ENCODE assay signal across 8 cellular contexts in the genomic region with DNA sequence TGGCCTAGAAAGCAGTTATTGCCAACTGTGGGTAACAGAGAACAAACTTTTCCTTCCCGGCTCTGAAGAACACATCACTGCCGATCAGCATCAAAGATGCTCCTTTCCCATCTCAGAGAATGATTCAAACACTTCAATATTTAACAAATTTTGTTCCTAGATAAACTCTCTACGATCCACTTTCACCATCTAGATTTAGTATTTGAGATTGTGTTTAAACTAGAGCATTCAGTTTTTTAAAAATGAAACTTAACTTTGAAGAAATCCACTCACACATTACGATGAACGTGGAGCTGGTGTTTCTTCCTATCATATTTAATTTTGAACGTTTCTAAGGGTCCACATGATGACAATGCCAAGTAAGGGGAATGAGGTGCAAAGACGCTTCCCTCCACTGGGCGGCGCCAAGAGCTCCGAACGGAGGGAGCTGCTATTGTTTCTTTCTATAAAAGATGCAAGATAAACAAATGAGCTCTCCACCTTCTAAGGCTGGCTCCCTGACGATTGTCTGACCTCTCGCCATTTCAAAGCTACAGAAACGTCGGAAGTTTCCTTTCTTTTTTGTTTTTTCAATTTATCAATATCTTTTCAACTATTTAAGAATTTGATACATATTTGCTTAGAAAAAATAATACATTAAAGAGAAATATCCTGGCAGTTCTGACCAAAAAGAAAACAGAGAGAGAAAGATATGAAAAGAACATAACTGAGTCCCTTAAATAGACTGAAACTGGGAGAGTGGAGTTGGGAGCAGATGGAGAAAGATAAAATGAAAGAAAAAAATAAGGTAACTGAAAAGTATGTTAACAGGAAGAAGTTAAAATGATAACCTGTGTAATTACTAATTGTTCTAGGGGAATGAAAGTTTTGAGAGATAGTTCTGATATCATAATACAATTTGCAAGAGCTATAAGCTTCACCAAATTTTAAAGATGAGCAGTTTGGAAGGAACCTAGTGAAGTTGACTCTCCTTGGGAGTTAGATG. TPM values are rescaled to one million over a fixed set of nuclear protein-coding genes. Genes with fewer than 3 reads are reported as not detected.
DNase-seq lines count a peak whose midpoint lies in the region; ATAC-seq, FAIRE-seq and TF ChIP-seq lines count a peak whose summit lies in the region.

No MANE protein-coding gene starts in this region.

- no peak overlapping the region for H3K9ac ChIP-seq in GM12878 (ENCODE audit: control insufficient read depth, insufficient read depth, low read length)

- POLR2A ChIA-PET in GM12878 (lab: Charles Lee): interaction anchor here (0.6 kb wide), 1 partner anchor 152 kb away, joined by 3 read pairs; no protein-coding TSS in a partner anchor

- H3K36me3 ChIP-seq in GM12878 (ENCODE audit: control insufficient read depth in 2 of 2, insufficient read depth in 2 of 2, low read length in 1 of 2) (no peaks in the 10 kb centered on the region), thyroid gland (no peaks in the 10 kb centered on the region)

- H3K79me2 ChIP-seq in GM12878 (ENCODE audit: control insufficient read depth, insufficient read depth, low read length): no peaks in the 10 kb centered on the region

- SMC1A ChIA-PET in GM12878 (lab: Charles Lee; ENCODE audit: uncharacterized antibody, unreplicated experiment): interaction anchor here (0.5 to 3.5 kb wide), 35 partner anchors 9 to 1760 kb away, joined by 3 to 47 read pairs (median 3); no protein-coding TSS in a partner anchor

- DNase-seq in DMS53 (lab: John Stamatoyannopoulos, UW) (peak; percentile 95), LoVo (ENCODE audit: low spot score) (peak; percentile 78), RCC 7860 (ENCODE audit: low spot score) (peak; percentile 32), GM12878 (ENCODE audit: low read depth, low spot score) (no peak), left colon (peak in 1 of 2 donors; percentile 50), thyroid gland (peak; percentile 36 to 72), lower leg skin (ENCODE audit: low spot score in 2 of 2) (no peak)

- H3K4me2 ChIP-seq in GM12878 (ENCODE audit: control insufficient read depth, insufficient read depth): no peak overlapping the region

- H3K4me3 ChIP-seq in GM12878: no peak overlapping the region
- no peak overlapping the region for H3K4me3 ChIP-seq in thyroid gland (replicated peaks in 1 of 3)
- H3K4me3 ChIP-seq in lower leg skin (ENCODE audit: low read depth, poor library complexity, severe bottlenecking): no peak overlapping the region

- H3K27me3 ChIP-seq in GM12878 (replicated peaks in 1 of 2; ENCODE audit: control insufficient read depth in 2 of 2, insufficient read depth in 2 of 2, low read length in 1 of 2) (peaks cover 11 to 24% of the 10 kb centered on the region in 2 experiments), thyroid gland (peaks cover 62% of the 10 kb centered on the region)

- intact Hi-C loops in GM12878 (cut with micrococcal nuclease; ENCODE audit: unreplicated experiment) (loop anchor here (1.0 to 10.0 kb wide), 5 partner anchors 129 to 609 kb away; no protein-coding TSS in a partner anchor), left colon (cut with DNase I, micrococcal nuclease) (loop anchor here in 1 of 2 donors (10.0 kb wide), 1 partner anchor 243 kb away; no protein-coding TSS in a partner anchor), thyroid gland (cut with DNase I) (loop anchor here (10.0 kb wide), 1 partner anchor 443 kb away; no protein-coding TSS in a partner anchor), lower leg skin (cut with DNase I; ENCODE audit: low total_unique reads) (no loop called here)

- in situ Hi-C loops in GM12878 (cut with MboI): loop anchor here (5.0 kb wide), 2 partner anchors 236 to 441 kb away; no protein-coding TSS in a partner anchor

- no peaks in the 10 kb centered on the region for H3K4me1 ChIP-seq in GM12878 (ENCODE audit: control insufficient read depth, insufficient read depth, low read length)
- H3K4me1 ChIP-seq in thyroid gland: peaks cover 35 to 58% of the 10 kb centered on the region in 2 donors

- peak; percentile 58 for ATAC-seq in GM21526 (IDR thresholded peaks at IDR 0.05; ENCODE audit: low FRiP score, unreplicated experiment)
- ATAC-seq in GM12878: peak; percentile 89
- peak; percentile 64 for ATAC-seq in left colon

- RAD21 ChIA-PET in GM12878 (lab: Charles Lee; ENCODE audit: unreplicated experiment): interaction anchor here (0.6 to 3.1 kb wide), 22 partner anchors 9 to 903 kb away, joined by 3 to 29 read pairs (median 3); no protein-coding TSS in a partner anchor

- no peaks in the 10 kb centered on the region for H4K20me1 ChIP-seq in GM12878 (ENCODE audit: control insufficient read depth, insufficient read depth)

- BruUV-seq in GM12878 (replicated peaks; lab: Mats Ljungman, UMichigan): no TSS peak

- TF ChIP-seq POLR2A in GM12878 (IDR thresholded peaks at IDR 0.05; ENCODE audit: low read depth, low read length) (no peak), thyroid gland (IDR thresholded peaks at IDR 0.05) (no peak), lower leg skin (IDR thresholded peaks at IDR 0.05) (no peak)

- H3K9me3 ChIP-seq in GM12878 (replicated peaks; ENCODE audit: control insufficient read depth, insufficient read depth, low read length) (peaks cover 3% of the 10 kb centered on the region), thyroid gland (no peaks in the 10 kb centered on the region)

- H3K27ac ChIP-seq in GM12878 (ENCODE audit: control insufficient read depth, insufficient read depth) (no peak overlapping the region), thyroid gland (no peak overlapping the region)

- TF ChIP-seq CTCF in GM12878 (IDR thresholded peaks at IDR 0.05 in 2 of 3, conservative IDR thresholded peaks at IDR 0.05 in 1 of 3; ENCODE audit: control insufficient read depth in 2 of 3, extremely low read depth in 1 of 3, insufficient read depth in 1 of 3, low read depth in 3 of 3, low read length in 3 of 3) (peak; percentile 87 to 91 (median 91)), thyroid gland (IDR thresholded peaks at IDR 0.05) (peak; percentile 20 to 77 (median 46)), lower leg skin (IDR thresholded peaks at IDR 0.05) (no peak)

- H2AFZ ChIP-seq in GM12878 (ENCODE audit: control insufficient read depth, low read depth, low read length): no peak overlapping the region

- peak; percentile 52 for FAIRE-seq in RCC 7860 (lab: Jason Lieb, UNC)
- FAIRE-seq in GM12878 (lab: Jason Lieb, UNC): peak; percentile 92

- WGBS in GM12878 (ENCODE audit: insufficient coverage, insufficient replicate concordance, low lambda C conversion rate, missing lambda C conversion rate): 8% methylated on average over 15 of the region's 15 CpGs
- 6 to 9% methylated on average over 15 of the region's 15 CpGs for WGBS in thyroid gland, 2 donors
- 9 to 12% methylated on average over 15 of the region's 15 CpGs for WGBS in lower leg skin, 2 donors

- CTCF ChIA-PET in GM12878 (lab: Yijun Ruan, JAX): interaction anchor here (0.6 to 4.3 kb wide), 83 partner anchors 8 to 1349 kb away, joined by 3 to 61 read pairs (median 4); no protein-coding TSS in a partner anchor

- TF ChIP-seq RAD21 in GM12878 (IDR thresholded peaks at IDR 0.05; ENCODE audit: insufficient read depth, low read depth, low read length): peak; percentile 72

- no peak for TF ChIP-seq EP300 in GM12878 (IDR thresholded peaks at IDR 0.05; ENCODE audit: borderline replicate concordance in 1 of 2, control insufficient read depth in 1 of 2, low read depth in 2 of 2, low read length in 2 of 2)

TF ChIP-seq in GM12878, 131 proteins besides CTCF, POLR2A, EP300 and RAD21 (continues in another document):
- TF ChIP-seq, protein P1, sequence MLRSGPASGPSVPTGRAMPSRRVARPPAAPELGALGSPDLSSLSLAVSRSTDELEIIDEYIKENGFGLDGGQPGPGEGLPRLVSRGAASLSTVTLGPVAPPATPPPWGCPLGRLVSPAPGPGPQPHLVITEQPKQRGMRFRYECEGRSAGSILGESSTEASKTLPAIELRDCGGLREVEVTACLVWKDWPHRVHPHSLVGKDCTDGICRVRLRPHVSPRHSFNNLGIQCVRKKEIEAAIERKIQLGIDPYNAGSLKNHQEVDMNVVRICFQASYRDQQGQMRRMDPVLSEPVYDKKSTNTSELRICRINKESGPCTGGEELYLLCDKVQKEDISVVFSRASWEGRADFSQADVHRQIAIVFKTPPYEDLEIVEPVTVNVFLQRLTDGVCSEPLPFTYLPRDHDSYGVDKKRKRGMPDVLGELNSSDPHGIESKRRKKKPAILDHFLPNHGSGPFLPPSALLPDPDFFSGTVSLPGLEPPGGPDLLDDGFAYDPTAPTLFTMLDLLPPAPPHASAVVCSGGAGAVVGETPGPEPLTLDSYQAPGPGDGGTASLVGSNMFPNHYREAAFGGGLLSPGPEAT (IDR thresholded peaks at IDR 0.05; ENCODE audit: low read depth): no peak
- TF ChIP-seq POLR2AphosphoS5 (IDR thresholded peaks at IDR 0.05; ENCODE audit: low read length): no peak

RNA-seq across cellular contexts. Expression of a gene that starts 4.4 kb away (rescaled TPM):
- total RNA-seq in GM12878 (2013; cell fraction: nucleolus; rRNA removed): not detected in 2 replicates
- total RNA-seq in GM12878 (2014; rRNA removed) (not detected in 2 replicates), GM12878 (2014; rRNA removed; fragmentation: Illumina TruSeq; extraction: Trizol) (not detected in 2 replicates), GM12878 (2021) (not detected in 2 replicates), left colon (not detected), thyroid gland (not detected), lower leg skin (not detected)
- not detected for polyA plus RNA-seq in GM12878 (2011; ENCODE audit: low read depth)
- polyA plus RNA-seq in GM12878 (2011; rRNA removed) (not detected in 2 replicates), GM12878 (2014; fragmentation: Illumina TruSeq; extraction: Trizol) (not detected in 2 replicates), GM12878 (2014; fragmentation: Nextera tagmentation; extraction: Ambion mirVana) (not detected), GM12878 (2014; rRNA removed) (not detected in 2 replicates), GM12878 (2016; fragmentation: Nextera tagmentation; extraction: Ambion mirVana) (not detected)
- polyA plus RNA-seq in GM12878 (2011; cell fraction: cytosol; rRNA removed): not detected in 2 replicates
- not detected in 2 replicates for polyA plus RNA-seq in GM12878 (2011; cell fraction: nucleus; rRNA removed)
- polyA plus RNA-seq in GM12878 (2012): not detected in 2 replicates
- not detected in 2 replicates for polyA minus RNA-seq in GM12878 (2011; rRNA and poly(A)+ RNA removed)
- polyA minus RNA-seq in GM12878 (2011; cell fraction: cytosol; rRNA and poly(A)+ RNA removed): not detected in 2 replicates
- not detected in 2 replicates for polyA minus RNA-seq in GM12878 (2011; cell fraction: nucleus; rRNA and poly(A)+ RNA removed)

Comparison
In these comparisons a context has a peak if more than half of its experiments do, and no peak if none do; other contexts are left out.
1. DNase-seq: peak in DMS53 (single experiment), LoVo (single experiment), RCC 7860 (single experiment) and thyroid gland (2 of 2); none in GM12878 (single experiment) and lower leg skin (0 of 2).
2. CTCF ChIP-seq: peak in GM12878 (3 of 3) and thyroid gland (6 of 6); none in lower leg skin (0 of 3).
3. Peak in every context shown above with its lines, with median percentiles within 50 percentile points of each other: ATAC-seq.